ENCODE assay signal across 10 cellular contexts in the genomic region with DNA sequence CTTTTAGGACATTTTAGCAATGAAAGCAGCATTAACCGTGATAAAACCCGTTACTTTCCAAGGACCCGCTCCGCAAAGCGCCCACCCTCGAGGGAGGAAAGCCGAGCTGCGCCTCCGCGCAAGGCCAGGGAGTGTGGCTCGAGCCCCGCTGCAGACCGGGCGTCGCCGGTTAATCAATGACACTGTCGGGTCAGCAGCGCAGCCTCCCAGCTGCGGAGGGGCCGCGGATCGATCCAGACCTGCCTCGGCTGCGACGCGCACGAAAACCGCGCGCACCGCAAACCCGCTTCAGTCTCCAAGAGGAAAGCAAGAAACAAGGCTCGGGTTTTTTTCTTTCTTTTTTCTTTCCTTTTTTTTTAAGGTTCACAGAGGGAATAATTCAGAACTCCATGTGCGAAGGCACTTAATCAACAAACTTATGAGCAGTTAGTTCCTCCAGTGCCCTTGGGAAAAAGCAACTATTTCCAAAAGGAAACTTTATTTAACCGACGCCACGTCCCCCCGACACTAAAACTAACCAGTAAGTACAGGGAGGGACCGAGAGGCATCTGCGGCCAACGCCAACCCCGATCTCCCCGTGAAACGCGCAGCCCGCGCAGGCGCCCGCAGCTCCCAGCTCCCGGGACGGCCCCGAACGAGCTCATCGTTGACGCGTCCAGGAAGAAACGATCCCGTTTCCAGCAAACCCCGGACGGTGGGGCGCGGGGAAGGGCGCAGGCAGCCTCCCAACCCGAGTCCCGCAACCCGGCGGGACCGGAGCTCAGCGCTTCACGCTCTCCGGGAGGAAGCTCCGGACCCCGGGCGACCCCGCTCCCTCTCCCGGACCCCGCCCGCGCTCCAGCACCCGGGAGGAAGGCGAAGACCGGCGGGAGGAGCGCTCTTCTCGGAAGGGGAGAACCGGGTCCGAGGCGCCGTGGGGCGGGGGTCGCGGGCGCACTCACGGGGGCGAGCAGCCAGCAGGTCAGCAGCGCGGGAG. TPM values are rescaled to one million over a fixed set of nuclear protein-coding genes. Genes with fewer than 3 reads are reported as not detected.
A peak's percentile ranks its signal among the peaks of the same experiment; 100 is the strongest.
DNase-seq lines count a peak whose midpoint lies in the region; ATAC-seq, FAIRE-seq and TF ChIP-seq lines count a peak whose summit lies in the region.
"Had no signal": no experiment of that assay in that cellular context is flagged by ENCODE, and none has a peak within 500 bp of the region (broad histone marks: within the 10 kb centered on the region; RNA-seq: fewer than 3 reads in every experiment).

No MANE protein-coding gene starts in this region.

- H3K4me1 ChIP-seq in lower lobe of right lung (peaks cover 12% of the 10 kb centered on the region), stomach (peaks cover 0 to 41% (median 22%) of the 10 kb centered on the region in 4 donors)

- peak; percentile 23 to 44 for ATAC-seq in lower lobe of right lung
- no peak for ATAC-seq in GM19455 (IDR thresholded peaks at IDR 0.05; ENCODE audit: unreplicated experiment)

- WGBS in stomach, 5 donors = 2 to 4% (median 3%) methylated on average over 72 to 97 of the region's 97 CpGs

- H3K27ac ChIP-seq in lower lobe of right lung (no peak overlapping the region), stomach (peak overlapping the region in 4 of 5 donors; percentile 45 to 87 (median 66))

- H3K27me3 ChIP-seq in lower lobe of right lung (ENCODE audit: low read depth) = peaks cover 52% of the 10 kb centered on the region
- H3K27me3 ChIP-seq in stomach = peaks cover 5 to 57% (median 30%) of the 10 kb centered on the region in 3 donors

- no peak for FAIRE-seq in RCC 7860 (lab: Jason Lieb, UNC)
- FAIRE-seq: colon had no signal

- H3K4me3 ChIP-seq in astrocyte of the spinal cord (ENCODE audit: low read depth, low read length) (no peak overlapping the region), lower lobe of right lung (peak overlapping the region; percentile 50), stomach (peak overlapping the region; percentile 62 to 74 (median 68))

- intact Hi-C loops in lower lobe of right lung (cut with DNase I) (no loop called here), stomach (cut with DNase I; ENCODE audit: low total_unique reads) (no loop called here)

- no peak for TF ChIP-seq POLR2A in stomach (IDR thresholded peaks at IDR 0.05)

- no peaks in the 10 kb centered on the region for H3K9me3 ChIP-seq in lower lobe of right lung
- H3K9me3 ChIP-seq in stomach = no peaks in the 10 kb centered on the region

- TF ChIP-seq CTCF in astrocyte of the spinal cord (IDR thresholded peaks at IDR 0.05; ENCODE audit: low read depth, low read length) = no peak
- TF ChIP-seq CTCF in lower lobe of right lung (IDR thresholded peaks at IDR 0.05) = no peak
- no peak for TF ChIP-seq CTCF in stomach (IDR thresholded peaks at IDR 0.05)

- DNase-seq in NCI-H526 (lab: John Stamatoyannopoulos, UW) (peak; percentile 12 to 64), NCI-H526 treated with DMSO at 0.1 percent for 48 hours (lab: John Stamatoyannopoulos, UW) (no peak), astrocyte of the spinal cord (ENCODE audit: low read depth, low spot score) (peak; percentile 5), lower lobe of right lung (no peak), stomach (no peak), RCC 7860 (ENCODE audit: low spot score) (no peak), globus pallidus (ENCODE audit: low spot score) (no peak)
- DNase-seq: NCI-H2107 had no signal

- H3K36me3 ChIP-seq in lower lobe of right lung (no peaks in the 10 kb centered on the region), stomach (peaks cover 0 to 16% (median 0%) of the 10 kb centered on the region in 4 donors)

- in situ Hi-C loops in astrocyte of the spinal cord (cut with HindIII; ENCODE audit: low sequenced_read_pairs) = no loop called here

- TF ChIP-seq EP300 in stomach (IDR thresholded peaks at IDR 0.05) = no peak

RNA-seq across cellular contexts. Expression of a gene that starts 0.6 kb away (rescaled TPM):
- 0.80 TPM for total RNA-seq in lower lobe of right lung
- total RNA-seq in stomach = 10 to 100 TPM in 3 of 5 donors, 1 to 10 TPM in 2; 1.2 to 25.4 (median 11.7) TPM
- polyA plus RNA-seq in stomach = 1 to 10 TPM; 1.6 to 5.7 (median 1.7) TPM

Comparison
In these comparisons a context has a peak if more than half of its experiments do, and no peak if none do; other contexts are left out.
1. DNase-seq: peak in NCI-H526 (2 of 2) and astrocyte of the spinal cord (single experiment); none in NCI-H526 treated with DMSO at 0.1 percent for 48 hours (single experiment), lower lobe of right lung (single experiment), stomach (single experiment), RCC 7860 (single experiment) and globus pallidus (single experiment).